In genomic region chr6:38578075-38578474, GRCh38 we compare ENCODE assay signal across 27 cellular contexts.
"Had no signal": no experiment of that assay in that cellular context is flagged by ENCODE, and none has a peak within 500 bp of the region (broad histone marks: within the 10 kb centered on the region; RNA-seq: fewer than 3 reads in every experiment).

No MANE protein-coding gene starts in this region.

- H3K9me3 Mint-ChIP-seq: activated naive CD8-positive, alpha-beta T cell treated with anti-CD3 and anti-CD28 coated beads, Interleukin-2, amount 10 ng/mL, durations not matched to agents 7 days and 5 days; activated T-cell treated with anti-CD3 and anti-CD28 coated beads, Interleukin-2, amount 50 U/mL, for 72 hours; dendritic cell treated with granulocyte-macrophage colony-stimulating factor and Interleukin-4, amounts not matched to agents 40 ng/mL and 50 ng/mL, for 4 days; nephron progenitor cell; stimulated activated effector memory CD8-positive, alpha-beta T cell treated with anti-CD3 and anti-CD28 coated beads, Interleukin-12 subunit alpha, Interleukin-12 subunit beta, amount 100 ng/mL, for 72 hours; T-helper 1 cell treated with Interleukin-12 subunit alpha and Interleukin-12 subunit beta and Interleukin-4 antibody, amounts not matched to agents 30 μg/mL and 1 μg/mL, for 36 hours had no signal

- H3K9me3 ChIP-seq: esophagus muscularis mucosa, heart right ventricle, neutrophil, sigmoid colon, stomach, thyroid gland, upper lobe of left lung, vagina had no signal

- H3K4me1 ChIP-seq: esophagus muscularis mucosa, foreskin keratinocyte, heart right ventricle, sigmoid colon, stomach, vagina had no signal

- H3K27me3 Mint-ChIP-seq: activated naive CD8-positive, alpha-beta T cell treated with anti-CD3 and anti-CD28 coated beads, Interleukin-2, amount 10 ng/mL, durations not matched to agents 7 days and 5 days; dendritic cell treated with granulocyte-macrophage colony-stimulating factor and Interleukin-4, amounts not matched to agents 40 ng/mL and 50 ng/mL, for 4 days; naive B cell had no signal

- FAIRE-seq: astrocyte, small intestine had no signal

- H3K4me3 ChIP-seq: esophagus muscularis mucosa, heart right ventricle, sigmoid colon, stomach, thyroid gland, upper lobe of left lung, vagina had no signal

- H3K4me3 Mint-ChIP-seq: activated naive CD8-positive, alpha-beta T cell treated with anti-CD3 and anti-CD28 coated beads, Interleukin-2, amount 10 ng/mL, durations not matched to agents 7 days and 5 days; activated T-cell treated with anti-CD3 and anti-CD28 coated beads, Interleukin-2, amount 50 U/mL, for 72 hours; dendritic cell treated with granulocyte-macrophage colony-stimulating factor and Interleukin-4, amounts not matched to agents 40 ng/mL and 50 ng/mL, for 4 days; mesothelial cell of epicardium; naive B cell; nephron progenitor cell; stimulated activated effector memory CD8-positive, alpha-beta T cell treated with anti-CD3 and anti-CD28 coated beads, Interleukin-12 subunit alpha, Interleukin-12 subunit beta, amount 100 ng/mL, for 72 hours; T-helper 1 cell treated with Interleukin-12 subunit alpha and Interleukin-12 subunit beta and Interleukin-4 antibody, amounts not matched to agents 30 μg/mL and 1 μg/mL, for 36 hours had no signal

- H3K27ac Mint-ChIP-seq: activated naive CD8-positive, alpha-beta T cell treated with anti-CD3 and anti-CD28 coated beads, Interleukin-2, amount 10 ng/mL, durations not matched to agents 7 days and 5 days; dendritic cell treated with granulocyte-macrophage colony-stimulating factor and Interleukin-4, amounts not matched to agents 40 ng/mL and 50 ng/mL, for 4 days; mesothelial cell of epicardium; nephron progenitor cell; stimulated activated effector memory CD8-positive, alpha-beta T cell treated with anti-CD3 and anti-CD28 coated beads, Interleukin-12 subunit alpha, Interleukin-12 subunit beta, amount 100 ng/mL, for 72 hours; T-helper 1 cell treated with Interleukin-12 subunit alpha and Interleukin-12 subunit beta and Interleukin-4 antibody, amounts not matched to agents 30 μg/mL and 1 μg/mL, for 36 hours had no signal

- DNase-seq: activated CD4-positive, alpha-beta T cell treated with anti-CD3 and anti-CD28 coated beads, Interleukin-2, amount 50 U/mL, for 4 hours; activated CD4-positive, CD25-positive, alpha-beta regulatory T cell treated with anti-CD3 and anti-CD28 coated beads, Interleukin-2, amount 50 U/mL, for 72 hours; activated naive CD4-positive, alpha-beta T cell; activated naive CD8-positive, alpha-beta T cell treated with anti-CD3 and anti-CD28 coated beads, Interleukin-2, amount 10 ng/mL, durations not matched to agents 7 days and 5 days; activated T-cell treated with anti-CD3 and anti-CD28 coated beads, Interleukin-2, amount 50 U/mL, for 72 hours; amniotic stem cell; brain microvascular endothelial cell; foreskin keratinocyte; heart right ventricle; naive B cell; nephron progenitor cell; sigmoid colon; small intestine; stimulated activated CD4-positive, alpha-beta T cell treated with anti-CD3 and anti-CD28 coated beads, Interleukin-4, amount 100 ng/mL, for 24 hours; stomach; SW 1271; T1000; thyroid gland; upper lobe of left lung had no signal

- H3K36me3 ChIP-seq: brain microvascular endothelial cell, vagina had no signal

- ATAC-seq: activated T-cell treated with anti-CD3 and anti-CD28 coated beads, Interleukin-2, amount 50 U/mL, for 72 hours; foreskin keratinocyte; heart right ventricle had no signal

- H3K4me1 Mint-ChIP-seq: nephron progenitor cell had no signal

- H3K27me3 ChIP-seq: brain microvascular endothelial cell, esophagus muscularis mucosa, foreskin keratinocyte, heart right ventricle, neutrophil, sigmoid colon, stomach, thyroid gland, upper lobe of left lung, vagina had no signal
